5 cellular contexts compared by ENCODE assay signal in the genomic region with DNA sequence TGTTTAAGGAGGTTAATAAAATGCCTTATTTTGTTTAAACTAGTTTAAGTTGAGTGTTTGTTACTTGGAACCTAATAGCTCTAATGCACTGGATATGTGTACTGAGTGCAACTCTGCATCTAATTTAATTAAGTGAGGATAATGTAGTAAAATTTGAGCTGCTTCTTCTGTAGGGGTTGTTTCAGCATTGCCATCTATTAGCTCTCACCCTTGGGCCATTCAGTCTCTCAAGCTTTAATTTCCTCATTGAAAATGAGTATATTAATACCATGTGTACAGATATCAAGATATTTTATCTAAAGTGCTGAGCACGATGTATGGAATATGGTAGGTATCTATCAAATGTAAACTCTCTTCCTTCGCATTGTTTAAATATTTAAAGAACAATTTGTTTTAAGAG.
"Had no signal": no experiment of that assay in that cellular context is flagged by ENCODE, and none has a peak within 500 bp of the region (broad histone marks: within the 10 kb centered on the region; RNA-seq: fewer than 3 reads in every experiment).

No MANE protein-coding gene starts in this region.

- DNase-seq: IMR-90, KBM-7 had no signal

- ATAC-seq: HepG2, K562 had no signal

- H3K4me3 ChIP-seq: K562 had no signal

- H3K27ac ChIP-seq: HL-60 had no signal
